In the genomic region with DNA sequence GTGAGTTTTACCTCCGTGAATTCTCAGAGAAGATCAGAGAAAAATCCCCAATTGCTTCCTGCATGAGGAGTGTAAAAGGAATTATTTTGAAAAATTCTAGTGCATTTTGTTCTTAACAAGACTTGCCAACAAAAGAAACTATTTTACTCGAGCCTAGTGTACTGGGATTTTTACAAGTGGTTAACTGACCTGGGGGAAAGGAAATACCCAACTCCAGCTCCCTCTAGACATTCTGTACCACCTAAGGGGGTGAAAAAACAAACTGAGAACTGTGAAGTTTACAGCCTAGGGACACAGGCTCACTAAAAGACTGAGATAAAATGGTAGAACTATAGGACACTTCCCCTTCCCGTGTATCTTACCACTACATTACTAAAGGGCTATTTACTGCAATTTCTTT, we compare ENCODE assay signal across 14 cellular contexts. TPM values are rescaled to one million over a fixed set of nuclear protein-coding genes. Genes with fewer than 3 reads are reported as not detected.
DNase-seq lines count a peak whose midpoint lies in the region; ATAC-seq and TF ChIP-seq lines count a peak whose summit lies in the region.
"Had no signal": no experiment of that assay in that cellular context is flagged by ENCODE, and none has a peak within 500 bp of the region (broad histone marks: within the 10 kb centered on the region; RNA-seq: fewer than 3 reads in every experiment).

No MANE protein-coding gene starts in this region.

- no TSS peak for BruUV-seq in mammary epithelial cell (replicated peaks; lab: Mats Ljungman, UMichigan)

- peak overlapping the region; percentile 82 for H3K4me2 ChIP-seq in mammary epithelial cell (ENCODE audit: insufficient read depth, low read depth, low read length)
- H3K4me2 ChIP-seq: A549 had no signal

- H3K9me3 ChIP-seq in left ventricle myocardium inferior (replicated peaks) (no peaks in the 10 kb centered on the region), right atrium auricular region (no peaks in the 10 kb centered on the region), mammary epithelial cell (replicated peaks; ENCODE audit: insufficient read depth, low read length) (no peaks in the 10 kb centered on the region), muscle layer of colon (ENCODE audit: low read length) (no peaks in the 10 kb centered on the region), aorta (ENCODE audit: control insufficient read depth, low read length) (no peaks in the 10 kb centered on the region)
- H3K9me3 ChIP-seq: A549 had no signal

- H3K79me2 ChIP-seq in mammary epithelial cell (ENCODE audit: insufficient read depth, low read length), result peaks cover 58% of the 10 kb centered on the region

- H3K4me1 ChIP-seq in left ventricle myocardium inferior, result peaks cover 53% of the 10 kb centered on the region
- peaks cover 0 to 17% of the 10 kb centered on the region in 2 donors for H3K4me1 ChIP-seq in right atrium auricular region
- H3K4me1 ChIP-seq in mammary epithelial cell (ENCODE audit: insufficient read depth, low read length), result peaks cover 22% of the 10 kb centered on the region
- peaks cover 42% of the 10 kb centered on the region for H3K4me1 ChIP-seq in muscle layer of colon (ENCODE audit: insufficient read depth, low read length)
- H3K4me1 ChIP-seq in aorta (ENCODE audit: control insufficient read depth in 1 of 2, insufficient read depth in 2 of 2, low read length in 2 of 2), result no peaks in the 10 kb centered on the region

- WGBS in mammary epithelial cell (ENCODE audit: low coverage, missing lambda C conversion rate), result 0% methylated on average over 3 of the region's 3 CpGs
- WGBS in aorta, 2 donors, result 15 to 16% methylated on average over 3 of the region's 3 CpGs

- dilution Hi-C loops in mammary epithelial cell (cut with HindIII; ENCODE audit: low sequenced_read_pairs), result no loop called here

- no peak overlapping the region for H3K27ac Mint-ChIP-seq in activated T-cell treated with anti-CD3 and anti-CD28 coated beads, Interleukin-2, amount 50 U/mL, for 24 hours
- H3K27ac Mint-ChIP-seq: T-helper 1 cell treated with Interleukin-12 subunit alpha and Interleukin-12 subunit beta and Interleukin-4 antibody, amounts not matched to agents 30 μg/mL and 1 μg/mL, for 36 hours had no signal

- H4K20me1 ChIP-seq in mammary epithelial cell (ENCODE audit: insufficient read depth, low read length), result no peaks in the 10 kb centered on the region

- in situ Hi-C loops in mammary epithelial cell (cut with MboI; ENCODE audit: low sequenced_read_pairs in 2 of 2), result no loop called here

- no peak overlapping the region for H3K4me3 Mint-ChIP-seq in activated T-cell treated with anti-CD3 and anti-CD28 coated beads, Interleukin-2, amount 50 U/mL, for 24 hours
- H3K4me3 Mint-ChIP-seq: T-helper 1 cell treated with Interleukin-12 subunit alpha and Interleukin-12 subunit beta and Interleukin-4 antibody, amounts not matched to agents 30 μg/mL and 1 μg/mL, for 36 hours had no signal

- H3K9me3 Mint-ChIP-seq in activated T-cell treated with anti-CD3 and anti-CD28 coated beads, Interleukin-2, amount 50 U/mL, for 24 hours, result no peaks in the 10 kb centered on the region
- H3K9me3 Mint-ChIP-seq: T-helper 1 cell treated with Interleukin-12 subunit alpha and Interleukin-12 subunit beta and Interleukin-4 antibody, amounts not matched to agents 30 μg/mL and 1 μg/mL, for 36 hours had no signal

- DNase-seq in left ventricle myocardium inferior (no peak), right atrium auricular region (ENCODE audit: low spot score) (no peak), mammary epithelial cell (no peak), aorta (no peak), NCI-H2107 treated with DMSO at 0.1 percent for 48 hours (lab: John Stamatoyannopoulos, UW; ENCODE audit: unreplicated experiment) (no peak)
- no peak for DNase-seq in activated T-cell treated with anti-CD3 and anti-CD28 coated beads, Interleukin-2, amount 50 U/mL, for 24 hours
- DNase-seq: DND-41, NCI-H2171 treated with DMSO at 0.1 percent for 48 hours, right cardiac atrium, substantia nigra had no signal

- H3K27ac ChIP-seq in left ventricle myocardium inferior (replicated peaks), result peak overlapping the region; percentile 12
- no peak overlapping the region for H3K27ac ChIP-seq in right atrium auricular region
- peak overlapping the region; percentile 94 for H3K27ac ChIP-seq in mammary epithelial cell (ENCODE audit: insufficient read depth, low read depth, low read length)
- H3K27ac ChIP-seq in muscle layer of colon (ENCODE audit: low read depth, low read length), result peak overlapping the region; percentile 50
- no peak overlapping the region for H3K27ac ChIP-seq in aorta (ENCODE audit: low read depth in 1 of 2, low read length in 2 of 2)
- H3K27ac ChIP-seq: A549 had no signal

- ATAC-seq in aorta (ENCODE audit: low FRiP score) (no peak), HG03045 (IDR thresholded peaks at IDR 0.05; ENCODE audit: unreplicated experiment) (no peak)
- ATAC-seq: A549, right cardiac atrium had no signal

- peaks cover 17% of the 10 kb centered on the region for H3K36me3 Mint-ChIP-seq in activated T-cell treated with anti-CD3 and anti-CD28 coated beads, Interleukin-2, amount 50 U/mL, for 24 hours (ENCODE audit: low read depth)

- H3K4me1 Mint-ChIP-seq in activated T-cell treated with anti-CD3 and anti-CD28 coated beads, Interleukin-2, amount 50 U/mL, for 24 hours (ENCODE audit: low read depth), result peaks cover 35% of the 10 kb centered on the region

- H3K4me3 ChIP-seq in left ventricle myocardium inferior, result no peak overlapping the region
- H3K4me3 ChIP-seq in right atrium auricular region, result no peak overlapping the region
- peak overlapping the region; percentile 65 to 97 (median 84) for H3K4me3 ChIP-seq in mammary epithelial cell (replicated peaks in 1 of 3; ENCODE audit: insufficient read depth in 1 of 3, low read depth in 2 of 3, low read length in 3 of 3)
- peak overlapping the region in 1 of 2 donors; percentile 2 for H3K4me3 ChIP-seq in muscle layer of colon (ENCODE audit: low read depth in 1 of 2, low read length in 2 of 2)
- H3K4me3 ChIP-seq in aorta (ENCODE audit: low read length in 2 of 2), result peak overlapping the region; percentile 66 to 97
- H3K4me3 ChIP-seq: A549 had no signal

- TF ChIP-seq CTCF in left ventricle myocardium inferior (IDR thresholded peaks at IDR 0.05; ENCODE audit: borderline replicate concordance) (no peak), right atrium auricular region (IDR thresholded peaks at IDR 0.05) (no peak), mammary epithelial cell (conservative IDR thresholded peaks at IDR 0.05 in 1 of 2, IDR thresholded peaks at IDR 0.05 in 1 of 2; ENCODE audit: extremely low read depth in 1 of 2, insufficient read depth in 1 of 2, low read depth in 1 of 2, low read length in 2 of 2) (no peak)

- H2AFZ ChIP-seq in mammary epithelial cell (ENCODE audit: low read depth, low read length), result no peak overlapping the region

- CTCF ChIA-PET in mammary epithelial cell (lab: Charles Lee; ENCODE audit: low non-redundant PET), result no interaction called here

- intact Hi-C loops in left ventricle myocardium inferior (cut with micrococcal nuclease) (no loop called here), mammary epithelial cell (cut with micrococcal nuclease) (no loop called here), aorta (cut with DNase I) (no loop called here)

- H3K27me3 Mint-ChIP-seq in activated T-cell treated with anti-CD3 and anti-CD28 coated beads, Interleukin-2, amount 50 U/mL, for 24 hours, result no peaks in the 10 kb centered on the region

- H3K9ac ChIP-seq in mammary epithelial cell (ENCODE audit: insufficient read depth, low read length) (peak overlapping the region; percentile 96), muscle layer of colon (ENCODE audit: low read length) (no peak overlapping the region)

- H3K27me3 ChIP-seq in left ventricle myocardium inferior (ENCODE audit: low read depth) (no peaks in the 10 kb centered on the region), right atrium auricular region (no peaks in the 10 kb centered on the region), mammary epithelial cell (ENCODE audit: insufficient read depth, low read length) (no peaks in the 10 kb centered on the region), muscle layer of colon (ENCODE audit: control insufficient read depth in 1 of 2, insufficient read depth in 2 of 2, low read length in 2 of 2) (no peaks in the 10 kb centered on the region), aorta (ENCODE audit: control insufficient read depth in 1 of 2, insufficient read depth in 2 of 2, low read length in 1 of 2) (no peaks in the 10 kb centered on the region)

- no peaks in the 10 kb centered on the region for H3K36me3 ChIP-seq in left ventricle myocardium inferior
- H3K36me3 ChIP-seq in right atrium auricular region, result no peaks in the 10 kb centered on the region
- H3K36me3 ChIP-seq in mammary epithelial cell (ENCODE audit: insufficient read depth, low read length), result no peaks in the 10 kb centered on the region
- no peaks in the 10 kb centered on the region for H3K36me3 ChIP-seq in muscle layer of colon (ENCODE audit: insufficient read depth, low read length)
- no peaks in the 10 kb centered on the region for H3K36me3 ChIP-seq in aorta (ENCODE audit: control insufficient read depth in 1 of 2, insufficient read depth in 2 of 2, low read length in 1 of 2)

RNA-seq across cellular contexts. Expression of gene ADH5, which starts 2.6 kb away (rescaled TPM):
- 179 TPM for total RNA-seq in left ventricle myocardium inferior
- 10 to 100 TPM; 67.4 to 76.3 TPM for total RNA-seq in right atrium auricular region
- 100 to 1,000 TPM; 192 to 237 TPM for total RNA-seq in mammary epithelial cell
- 243 TPM for polyA plus RNA-seq in mammary epithelial cell
- polyA minus RNA-seq in mammary epithelial cell, result 202 TPM
- total RNA-seq in aorta, result 100 to 1,000 TPM; 230 to 231 TPM
- 100 to 1,000 TPM; 219 to 268 TPM for polyA plus RNA-seq in aorta

RNA-seq across cellular contexts. Expression of gene ADH4, which starts 52.9 kb away (rescaled TPM):
- total RNA-seq in left ventricle myocardium inferior (not detected), right atrium auricular region (not detected), mammary epithelial cell (not detected), aorta (1 to 10 TPM in 1 of 2 donors, not detected in 1; 3.3 TPM)
- polyA plus RNA-seq in mammary epithelial cell (not detected), aorta (10 to 100 TPM in 1 of 2 donors, 1 to 10 TPM in 1; 1.1 to 15.2 TPM)
- polyA minus RNA-seq in mammary epithelial cell, result not detected

Comparison
In these comparisons a context has a peak if more than half of its experiments do, and no peak if none do; other contexts are left out.
1. H3K27ac ChIP-seq: peak in left ventricle myocardium inferior (single experiment), mammary epithelial cell (single experiment) and muscle layer of colon (single experiment); none in right atrium auricular region (0 of 2) and aorta (0 of 2).
2. H3K4me3 ChIP-seq: peak in mammary epithelial cell (3 of 3) and aorta (2 of 2); none in left ventricle myocardium inferior (single experiment) and right atrium auricular region (0 of 2).